Comparison of ENCODE assay signal across 9 cellular contexts in genomic region chr2:162058973-162059668, GRCh38. TPM values are rescaled to one million over a fixed set of nuclear protein-coding genes. Genes with fewer than 3 reads are reported as not detected.
A peak's percentile ranks its signal among the peaks of the same experiment; 100 is the strongest.
DNase-seq lines count a peak whose midpoint lies in the region; ATAC-seq and TF ChIP-seq lines count a peak whose summit lies in the region.
"Had no signal": no experiment of that assay in that cellular context is flagged by ENCODE, and none has a peak within 500 bp of the region (broad histone marks: within the 10 kb centered on the region; RNA-seq: fewer than 3 reads in every experiment).

No MANE protein-coding gene starts in this region.

- peak; percentile 51 for ATAC-seq in GM19438 (IDR thresholded peaks at IDR 0.05; ENCODE audit: low read depth, unreplicated experiment)
- ATAC-seq in HG03342 (IDR thresholded peaks at IDR 0.05; ENCODE audit: unreplicated experiment): peak; percentile 67
- peak; percentile 79 for ATAC-seq in activated naive CD8-positive, alpha-beta T cell treated with anti-CD3 and anti-CD28 coated beads, Interleukin-2, amount 50 U/mL, for 24 hours
- ATAC-seq in gastroesophageal sphincter: no peak

- H3K27ac ChIP-seq in gastroesophageal sphincter: no peak overlapping the region

- intact Hi-C loops in Caco-2 (cut with micrococcal nuclease; ENCODE audit: unreplicated experiment): no loop called here

- CTCF ChIA-PET in Caco-2 (lab: Charles Lee): no interaction called here

- no peaks in the 10 kb centered on the region for H3K4me1 ChIP-seq in Caco-2
- no peaks in the 10 kb centered on the region for H3K4me1 ChIP-seq in gastroesophageal sphincter

- peak; percentile 83 for DNase-seq in DMS53 (lab: John Stamatoyannopoulos, UW)
- DNase-seq in activated naive CD8-positive, alpha-beta T cell treated with anti-CD3 and anti-CD28 coated beads, Interleukin-2, amount 50 U/mL, for 24 hours: no peak
- no peak for DNase-seq in activated effector memory CD4-positive, alpha-beta T cell treated with Interleukin-2 at 50 U/mL for 16 hours
- no peak for DNase-seq in Caco-2
- DNase-seq in stimulated activated naive CD4-positive, alpha-beta T cell treated with Interleukin-2 at 50 U/mL for 16 hours (lab: John Stamatoyannopoulos, UW): no peak

- H3K4me3 ChIP-seq in Caco-2 (ENCODE audit: low read depth, low read length): no peak overlapping the region
- H3K4me3 ChIP-seq in gastroesophageal sphincter: no peak overlapping the region

- peak overlapping the region; percentile 44 for H3K4me3 Mint-ChIP-seq in activated naive CD8-positive, alpha-beta T cell treated with anti-CD3 and anti-CD28 coated beads, Interleukin-2, amount 50 U/mL, for 24 hours
- H3K4me3 Mint-ChIP-seq in Caco-2 (ENCODE audit: unreplicated experiment): no peak overlapping the region
- H3K4me3 Mint-ChIP-seq: brain had no signal

- TF ChIP-seq CTCF in Caco-2 (IDR thresholded peaks at IDR 0.05; ENCODE audit: insufficient read depth in 1 of 2, low read depth in 1 of 2, low read length in 1 of 2, severe bottlenecking in 1 of 2, unreplicated experiment in 1 of 2) (no peak), gastroesophageal sphincter (IDR thresholded peaks at IDR 0.05) (no peak)

- POLR2A ChIA-PET in Caco-2 (lab: Charles Lee): interaction anchor here (0.7 kb wide), 1 partner anchor 285 kb away, joined by 3 read pairs; the partner anchor contains the start of gene GCA

- BruUV-seq in Caco-2 (replicated peaks; lab: Mats Ljungman, UMichigan): no TSS peak

- H3K4me1 Mint-ChIP-seq in activated naive CD8-positive, alpha-beta T cell treated with anti-CD3 and anti-CD28 coated beads, Interleukin-2, amount 50 U/mL, for 24 hours: peaks cover 87% of the 10 kb centered on the region
- H3K4me1 Mint-ChIP-seq in Caco-2 (ENCODE audit: low read depth, unreplicated experiment): peaks cover 25% of the 10 kb centered on the region

- no peaks in the 10 kb centered on the region for H3K27me3 ChIP-seq in Caco-2 (replicated peaks; ENCODE audit: control insufficient read depth, insufficient read depth, low read length)
- H3K27me3 ChIP-seq in gastroesophageal sphincter: no peaks in the 10 kb centered on the region

- H3K27me3 Mint-ChIP-seq in activated naive CD8-positive, alpha-beta T cell treated with anti-CD3 and anti-CD28 coated beads, Interleukin-2, amount 50 U/mL, for 24 hours: no peaks in the 10 kb centered on the region
- H3K27me3 Mint-ChIP-seq in Caco-2 (ENCODE audit: insufficient read depth, unreplicated experiment): no peaks in the 10 kb centered on the region
- H3K27me3 Mint-ChIP-seq: brain had no signal

- H3K36me3 Mint-ChIP-seq in activated naive CD8-positive, alpha-beta T cell treated with anti-CD3 and anti-CD28 coated beads, Interleukin-2, amount 50 U/mL, for 24 hours (ENCODE audit: low read depth): peaks cover 14% of the 10 kb centered on the region
- H3K36me3 Mint-ChIP-seq in Caco-2 (ENCODE audit: insufficient read depth, unreplicated experiment): peaks cover 69% of the 10 kb centered on the region

- no peak for TF ChIP-seq POLR2A in gastroesophageal sphincter (IDR thresholded peaks at IDR 0.05)

- H3K9me3 ChIP-seq in Caco-2: peaks cover 19% of the 10 kb centered on the region
- peaks cover 0 to 18% (median 0%) of the 10 kb centered on the region in 3 donors for H3K9me3 ChIP-seq in gastroesophageal sphincter

- WGBS in gastroesophageal sphincter (ENCODE audit: low coverage in 1 of 2), 2 donors: 68 to 79% methylated on average over 6 to 7 of the region's 8 CpGs

- peak overlapping the region; percentile 84 for H3K27ac Mint-ChIP-seq in activated naive CD8-positive, alpha-beta T cell treated with anti-CD3 and anti-CD28 coated beads, Interleukin-2, amount 50 U/mL, for 24 hours
- no peak overlapping the region for H3K27ac Mint-ChIP-seq in Caco-2 (ENCODE audit: unreplicated experiment)
- H3K27ac Mint-ChIP-seq: brain had no signal

- peaks cover 5% of the 10 kb centered on the region for H3K9me3 Mint-ChIP-seq in activated naive CD8-positive, alpha-beta T cell treated with anti-CD3 and anti-CD28 coated beads, Interleukin-2, amount 50 U/mL, for 24 hours
- peaks cover 48% of the 10 kb centered on the region for H3K9me3 Mint-ChIP-seq in Caco-2 (ENCODE audit: unreplicated experiment)

- H3K36me3 ChIP-seq in Caco-2 (ENCODE audit: control insufficient read depth, insufficient read depth, low read length) (peaks cover 30% of the 10 kb centered on the region), gastroesophageal sphincter (no peaks in the 10 kb centered on the region)

- TF ChIP-seq EP300 in gastroesophageal sphincter (IDR thresholded peaks at IDR 0.05): no peak

RNA-seq across cellular contexts. Expression of gene DPP4, which starts 14.9 kb away (rescaled TPM):
- total RNA-seq in Caco-2 (2022) (190 and 199 TPM in 2 replicates), gastroesophageal sphincter (1 to 10 TPM; 1.6 to 6.7 (median 3.2) TPM)

Comparison
In these comparisons a context has a peak if more than half of its experiments do, and no peak if none do; other contexts are left out.
1. RNA of gene DPP4, which starts 14.9 kb away (total RNA-seq): 190 to 199 TPM in Caco-2; 1.6 to 6.7 TPM in gastroesophageal sphincter; every median in the first group is over 10 times any median in the second.